In the genomic region with DNA sequence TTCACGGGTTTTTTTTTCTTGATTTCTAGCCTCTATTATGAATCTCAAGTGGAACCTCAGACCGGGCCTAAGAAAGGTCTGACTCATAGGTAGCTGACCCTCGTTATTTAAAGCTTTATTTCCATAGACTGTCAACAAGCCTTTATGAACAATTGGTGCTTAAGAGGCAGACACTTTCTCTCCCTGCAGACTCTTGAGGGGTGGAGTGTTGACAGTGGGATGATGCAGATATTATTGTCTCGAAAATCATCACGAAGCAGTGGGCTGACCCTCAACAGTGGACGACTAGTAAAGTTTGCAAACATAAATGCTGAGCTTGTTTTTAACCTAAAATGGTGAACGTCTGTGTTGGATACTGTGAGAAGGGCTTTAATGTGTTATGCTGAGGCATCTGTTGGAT, we compare ENCODE assay signal across 8 cellular contexts. TPM values are rescaled to one million over a fixed set of nuclear protein-coding genes. Genes with fewer than 3 reads are reported as not detected.
DNase-seq lines count a peak whose midpoint lies in the region; ATAC-seq and TF ChIP-seq lines count a peak whose summit lies in the region.

No MANE protein-coding gene starts in this region.

- H3K4me2 ChIP-seq in GM23248 (ENCODE audit: unreplicated experiment), result peak overlapping the region; percentile 92

- H3K4me1 ChIP-seq in CD8-positive, alpha-beta T cell (ENCODE audit: insufficient read depth, low read length), result peaks cover 37% of the 10 kb centered on the region
- H3K4me1 ChIP-seq in GM23248 (ENCODE audit: insufficient read depth) (peaks cover 44% of the 10 kb centered on the region), mononuclear cell (ENCODE audit: insufficient read depth, low read length) (peaks cover 45% of the 10 kb centered on the region)

- H3K27me3 ChIP-seq in CD8-positive, alpha-beta T cell (ENCODE audit: insufficient read depth, low read length), result no peaks in the 10 kb centered on the region
- no peaks in the 10 kb centered on the region for H3K27me3 ChIP-seq in GM23248 (replicated peaks; ENCODE audit: insufficient read depth)
- H3K27me3 ChIP-seq in mononuclear cell (ENCODE audit: insufficient read depth, low read length), result no peaks in the 10 kb centered on the region

- H3K9me2 ChIP-seq in GM23248 (ENCODE audit: insufficient read depth), result no peaks in the 10 kb centered on the region

- no peak overlapping the region for H3K4me3 ChIP-seq in CD8-positive, alpha-beta T cell (ENCODE audit: low read depth, low read length)
- H3K4me3 ChIP-seq in GM23248 (peak overlapping the region; percentile 85), mononuclear cell (ENCODE audit: low read length) (peak overlapping the region; percentile 86)

- H3K79me2 ChIP-seq in GM23248 (ENCODE audit: insufficient read depth), result peaks cover 78% of the 10 kb centered on the region

- peak overlapping the region; percentile 99 for H2AFZ ChIP-seq in GM23248

- peak overlapping the region; percentile 94 for H3K4me3 Mint-ChIP-seq in CD8-positive, alpha-beta T cell
- H3K4me3 Mint-ChIP-seq in activated T-helper 1 cell treated with anti-CD3 and anti-CD28 coated beads, Interleukin-12 subunit alpha, Interleukin-12 subunit beta, Interleukin-2, Interleukin-4 antibody, amounts not matched to agents 30 ng/mL and 10 ng/mL and 1 ng/mL, durations not matched to agents 14 hours and 24 hours and 36 hours, result peak overlapping the region; percentile 90

- no peak overlapping the region for H3K27ac ChIP-seq in CD8-positive, alpha-beta T cell (ENCODE audit: low read depth, low read length)
- H3K27ac ChIP-seq in GM23248, result peak overlapping the region; percentile 76

- H3K27ac Mint-ChIP-seq in CD8-positive, alpha-beta T cell, result peak overlapping the region; percentile 93
- peak overlapping the region; percentile 87 for H3K27ac Mint-ChIP-seq in activated T-helper 1 cell treated with anti-CD3 and anti-CD28 coated beads, Interleukin-12 subunit alpha, Interleukin-12 subunit beta, Interleukin-2, Interleukin-4 antibody, amounts not matched to agents 30 ng/mL and 10 ng/mL and 1 ng/mL, durations not matched to agents 14 hours and 24 hours and 36 hours

- peaks cover 37% of the 10 kb centered on the region for H3F3A ChIP-seq in GM23248 (ENCODE audit: insufficient read depth)

- H3K36me3 ChIP-seq in CD8-positive, alpha-beta T cell (ENCODE audit: insufficient read depth, low read length), result no peaks in the 10 kb centered on the region
- no peaks in the 10 kb centered on the region for H3K36me3 ChIP-seq in GM23248 (ENCODE audit: low read depth)

- peaks cover 3% of the 10 kb centered on the region for H3K27me3 Mint-ChIP-seq in CD8-positive, alpha-beta T cell (ENCODE audit: low read depth)
- peaks cover 4% of the 10 kb centered on the region for H3K27me3 Mint-ChIP-seq in activated T-helper 1 cell treated with anti-CD3 and anti-CD28 coated beads, Interleukin-12 subunit alpha, Interleukin-12 subunit beta, Interleukin-2, Interleukin-4 antibody, amounts not matched to agents 30 ng/mL and 10 ng/mL and 1 ng/mL, durations not matched to agents 14 hours and 24 hours and 36 hours (ENCODE audit: insufficient read depth)

- CTCF ChIA-PET in CD8-positive, alpha-beta T cell (lab: Charles Lee), result interaction anchor here (1.7 kb wide), 1 partner anchor 8 kb away, joined by 10 read pairs; no protein-coding TSS in a partner anchor

- WGBS in GM23248 (ENCODE audit: low coverage in 1 of 2, low lambda C conversion rate in 2 of 2, missing lambda C conversion rate in 2 of 2), 2 experiments, result 1 to 3% methylated on average over 7 of the region's 7 CpGs

- no peaks in the 10 kb centered on the region for H3K9me3 Mint-ChIP-seq in CD8-positive, alpha-beta T cell
- H3K9me3 Mint-ChIP-seq in activated T-helper 1 cell treated with anti-CD3 and anti-CD28 coated beads, Interleukin-12 subunit alpha, Interleukin-12 subunit beta, Interleukin-2, Interleukin-4 antibody, amounts not matched to agents 30 ng/mL and 10 ng/mL and 1 ng/mL, durations not matched to agents 14 hours and 24 hours and 36 hours, result peaks cover 6% of the 10 kb centered on the region

- TF ChIP-seq CTCF in CD8-positive, alpha-beta T cell (IDR thresholded peaks at IDR 0.05), result no peak

- DNase-seq in CD8-positive, alpha-beta T cell, result no peak
- DNase-seq in GM23248, result peak; percentile 73
- no peak for DNase-seq in activated T-helper 1 cell treated with anti-CD3 and anti-CD28 coated beads, Interleukin-12 subunit alpha, Interleukin-12 subunit beta, Interleukin-2, Interleukin-4 antibody, amounts not matched to agents 30 ng/mL and 10 ng/mL and 1 ng/mL, durations not matched to agents 14 hours and 24 hours and 36 hours (ENCODE audit: low spot score)
- no peak for DNase-seq in activated CD8-positive, alpha-beta memory T cell treated with anti-CD3 and anti-CD28 coated beads for 24 hours
- no peak for DNase-seq in mucosa of gallbladder (ENCODE audit: low spot score)
- no peak for DNase-seq in superior temporal gyrus (ENCODE audit: extremely low spot score)
- no peak for DNase-seq in NCI-H1436 (lab: John Stamatoyannopoulos, UW)

- intact Hi-C loops in CD8-positive, alpha-beta T cell (cut with DNase I, micrococcal nuclease), result loop anchor here (5.0 to 10.0 kb wide), 6 partner anchors 880 to 1670 kb away; partner anchors contain the start of genes METTL18 (in 2 of the 2), ATP1B1 (in 1 of the 2), BLZF1 (in 1 of the 2) and NME7 (in 1 of the 2)
- intact Hi-C loops in activated T-helper 1 cell treated with anti-CD3 and anti-CD28 coated beads, Interleukin-12 subunit alpha, Interleukin-12 subunit beta, Interleukin-2, Interleukin-4 antibody, amounts not matched to agents 30 ng/mL and 10 ng/mL and 1 ng/mL, durations not matched to agents 14 hours and 24 hours and 36 hours (cut with micrococcal nuclease), result loop anchor here (1.0 to 5.0 kb wide), 9 partner anchors 10 to 505 kb away; partner anchors contain the start of genes DCAF6, GPR161, MPC2 and MPZL1

- peak overlapping the region; percentile 94 for H3K9ac ChIP-seq in GM23248

- H3K9me3 ChIP-seq in CD8-positive, alpha-beta T cell (ENCODE audit: low read length), result no peaks in the 10 kb centered on the region
- H3K9me3 ChIP-seq in GM23248 (ENCODE audit: low read depth), result no peaks in the 10 kb centered on the region
- no peaks in the 10 kb centered on the region for H3K9me3 ChIP-seq in mononuclear cell (ENCODE audit: low read depth, low read length)

- no peak for ATAC-seq in CD8-positive, alpha-beta T cell

- in situ Hi-C loops in GM23248 (cut with MboI), result no loop called here

- POLR2A ChIA-PET in CD8-positive, alpha-beta T cell (lab: Charles Lee), result no interaction called here

- H4K20me1 ChIP-seq in GM23248 (ENCODE audit: insufficient read depth), result no peaks in the 10 kb centered on the region; the same call in none of the 2 replicates

- H3K36me3 Mint-ChIP-seq in CD8-positive, alpha-beta T cell, result peaks cover 39% of the 10 kb centered on the region
- peaks cover 44% of the 10 kb centered on the region for H3K36me3 Mint-ChIP-seq in activated T-helper 1 cell treated with anti-CD3 and anti-CD28 coated beads, Interleukin-12 subunit alpha, Interleukin-12 subunit beta, Interleukin-2, Interleukin-4 antibody, amounts not matched to agents 30 ng/mL and 10 ng/mL and 1 ng/mL, durations not matched to agents 14 hours and 24 hours and 36 hours (ENCODE audit: low read depth)

- H3K4me1 Mint-ChIP-seq in CD8-positive, alpha-beta T cell (ENCODE audit: low read depth), result peaks cover 62% of the 10 kb centered on the region
- peaks cover 70% of the 10 kb centered on the region for H3K4me1 Mint-ChIP-seq in activated T-helper 1 cell treated with anti-CD3 and anti-CD28 coated beads, Interleukin-12 subunit alpha, Interleukin-12 subunit beta, Interleukin-2, Interleukin-4 antibody, amounts not matched to agents 30 ng/mL and 10 ng/mL and 1 ng/mL, durations not matched to agents 14 hours and 24 hours and 36 hours (ENCODE audit: low read depth)

RNA-seq across cellular contexts. Expression of gene SFT2D2, which starts 1.8 kb away (rescaled TPM):
- total RNA-seq in CD8-positive, alpha-beta T cell, result 10 to 100 TPM; 61.2 to 62.3 TPM
- total RNA-seq in GM23248 (2014; rRNA removed; shearing (Covaris generic)), result 38.4 and 38.7 TPM in 2 replicates
- polyA plus RNA-seq in GM23248 (2016; fragmentation: Nextera tagmentation; extraction: Ambion mirVana), result 54.4 and 54.9 TPM in 2 replicates
- 71.1 and 76.5 TPM in 2 replicates for total RNA-seq in activated T-helper 1 cell treated with anti-CD3 and anti-CD28 coated beads, Interleukin-12 subunit alpha, Interleukin-12 subunit beta, Interleukin-2, Interleukin-4 antibody, amounts not matched to agents 30 ng/mL and 10 ng/mL and 1 ng/mL, durations not matched to agents 14 hours and 24 hours and 36 hours
- total RNA-seq in mononuclear cell (75.1 TPM), mucosa of gallbladder (67.8 TPM)

RNA-seq across cellular contexts. Expression of gene TIPRL, which starts 48.9 kb away (rescaled TPM):
- total RNA-seq in CD8-positive, alpha-beta T cell, result 10 to 100 TPM; 15.0 to 18.3 TPM
- total RNA-seq in GM23248 (2014; rRNA removed; shearing (Covaris generic)), result 32.9 and 36.6 TPM in 2 replicates
- polyA plus RNA-seq in GM23248 (2016; fragmentation: Nextera tagmentation; extraction: Ambion mirVana), result 62.9 and 67.2 TPM in 2 replicates
- total RNA-seq in activated T-helper 1 cell treated with anti-CD3 and anti-CD28 coated beads, Interleukin-12 subunit alpha, Interleukin-12 subunit beta, Interleukin-2, Interleukin-4 antibody, amounts not matched to agents 30 ng/mL and 10 ng/mL and 1 ng/mL, durations not matched to agents 14 hours and 24 hours and 36 hours, result 42.8 and 45.7 TPM in 2 replicates
- total RNA-seq in mononuclear cell, result 16.8 TPM
- 30.3 TPM for total RNA-seq in mucosa of gallbladder

RNA-seq across cellular contexts. Expression of gene TBX19, which starts 53.1 kb away (rescaled TPM):
- total RNA-seq in CD8-positive, alpha-beta T cell, result under 1 TPM; 0.69 to 0.76 TPM
- 1.2 and 2.3 TPM in 2 replicates for total RNA-seq in GM23248 (2014; rRNA removed; shearing (Covaris generic))
- polyA plus RNA-seq in GM23248 (2016; fragmentation: Nextera tagmentation; extraction: Ambion mirVana), result 1.1 and 1.4 TPM in 2 replicates
- 2.0 and 2.5 TPM in 2 replicates for total RNA-seq in activated T-helper 1 cell treated with anti-CD3 and anti-CD28 coated beads, Interleukin-12 subunit alpha, Interleukin-12 subunit beta, Interleukin-2, Interleukin-4 antibody, amounts not matched to agents 30 ng/mL and 10 ng/mL and 1 ng/mL, durations not matched to agents 14 hours and 24 hours and 36 hours
- total RNA-seq in mononuclear cell (1.5 TPM), mucosa of gallbladder (3.4 TPM)
